7 cellular contexts compared by ENCODE assay signal in genomic region chr7:145147865-145148264, GRCh38.
"Had no signal": no experiment of that assay in that cellular context is flagged by ENCODE, and none has a peak within 500 bp of the region (broad histone marks: within the 10 kb centered on the region; RNA-seq: fewer than 3 reads in every experiment).

No MANE protein-coding gene starts in this region.

- H2AFZ ChIP-seq: GM23338 had no signal

- H3K27ac ChIP-seq: HL-60 had no signal

- H3K4me2 ChIP-seq: GM23338 had no signal

- H3K36me3 ChIP-seq: HAP-1 had no signal

- DNase-seq: H7, HFFc6, KG1 had no signal

- ATAC-seq: GM23338, HCT116 had no signal

- H3K4me1 ChIP-seq: HAP-1 had no signal

- H3K9me3 ChIP-seq: HAP-1 had no signal

- H3K4me3 ChIP-seq: GM23338, HAP-1 had no signal
